In the genomic region with DNA sequence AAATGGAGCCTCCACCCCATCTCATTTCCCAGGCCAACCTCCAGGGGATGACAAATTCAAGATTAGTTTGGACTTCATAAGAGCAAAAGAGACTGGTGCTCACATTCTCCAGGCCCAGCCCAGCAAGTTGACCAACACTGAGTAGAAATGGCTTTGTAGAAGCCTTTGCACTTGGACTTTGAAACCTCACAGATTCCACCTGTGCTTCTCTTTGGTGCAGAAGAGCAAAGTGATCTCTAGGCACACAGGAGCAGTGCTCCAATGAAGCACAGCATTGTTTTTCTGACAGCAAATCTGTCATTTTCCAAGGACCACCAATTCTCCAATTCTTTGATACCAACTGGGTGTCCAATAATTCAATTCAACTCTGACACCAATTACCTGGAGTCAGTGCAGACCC, we compare ENCODE assay signal across 1 cellular context.
A peak's percentile ranks its signal among the peaks of the same experiment; 100 is the strongest.
TF ChIP-seq lines count a peak whose summit lies in the region.

No MANE protein-coding gene starts in this region.

TF ChIP-seq in HepG2, 621 proteins besides CTCF, POLR2A, EP300 and RAD21 (continued from another document and continues in another):
- TF ChIP-seq, protein P1, sequence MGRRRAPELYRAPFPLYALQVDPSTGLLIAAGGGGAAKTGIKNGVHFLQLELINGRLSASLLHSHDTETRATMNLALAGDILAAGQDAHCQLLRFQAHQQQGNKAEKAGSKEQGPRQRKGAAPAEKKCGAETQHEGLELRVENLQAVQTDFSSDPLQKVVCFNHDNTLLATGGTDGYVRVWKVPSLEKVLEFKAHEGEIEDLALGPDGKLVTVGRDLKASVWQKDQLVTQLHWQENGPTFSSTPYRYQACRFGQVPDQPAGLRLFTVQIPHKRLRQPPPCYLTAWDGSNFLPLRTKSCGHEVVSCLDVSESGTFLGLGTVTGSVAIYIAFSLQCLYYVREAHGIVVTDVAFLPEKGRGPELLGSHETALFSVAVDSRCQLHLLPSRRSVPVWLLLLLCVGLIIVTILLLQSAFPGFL (CRISPR knock-in tag; IDR thresholded peaks at IDR 0.05) = no peak
- TF ChIP-seq MAZ (IDR thresholded peaks at IDR 0.05; ENCODE audit: borderline replicate concordance, low read depth, low read length) (no peak), MAZ (CRISPR knock-in tag; IDR thresholded peaks at IDR 0.05; ENCODE audit: low read depth) (no peak), RBM22 (optimal IDR thresholded peaks at IDR 0.05; ENCODE audit: low read length) (no peak), MEF2D (CRISPR knock-in tag; IDR thresholded peaks at IDR 0.05) (no peak), SOX5 (CRISPR knock-in tag; IDR thresholded peaks at IDR 0.05; ENCODE audit: borderline replicate concordance) (peak; percentile 23; the same call in 1 of the 2 replicates), ZSCAN30 (CRISPR knock-in tag; IDR thresholded peaks at IDR 0.05) (no peak), SNRNP70 (IDR thresholded peaks at IDR 0.05; ENCODE audit: low read depth, low read length) (no peak), ZNF256 (CRISPR knock-in tag; conservative IDR thresholded peaks at IDR 0.05) (no peak), CEBPB (IDR thresholded peaks at IDR 0.05; ENCODE audit: borderline replicate concordance, low read depth, low read length) (no peak), SNAPC2 (CRISPR knock-in tag; IDR thresholded peaks at IDR 0.05) (no peak), EHMT2 (IDR thresholded peaks at IDR 0.05; ENCODE audit: borderline replicate concordance, low read depth, low read length) (peak; percentile 43; the same call in 1 of the 2 replicates), THYN1 (CRISPR knock-in tag; IDR thresholded peaks at IDR 0.05; ENCODE audit: borderline replicate concordance, low read depth) (no peak), ZZZ3 (CRISPR knock-in tag; IDR thresholded peaks at IDR 0.05; ENCODE audit: borderline replicate concordance) (no peak), ZNF431 (CRISPR knock-in tag; IDR thresholded peaks at IDR 0.05; ENCODE audit: borderline replicate concordance, low read depth) (no peak), KLF15 (CRISPR knock-in tag; IDR thresholded peaks at IDR 0.05; ENCODE audit: borderline replicate concordance) (no peak), ZFYVE20 (CRISPR knock-in tag; IDR thresholded peaks at IDR 0.05; ENCODE audit: borderline replicate concordance, low read depth) (no peak), ZNF557 (CRISPR knock-in tag; IDR thresholded peaks at IDR 0.05) (no peak), BCL6 (CRISPR knock-in tag; IDR thresholded peaks at IDR 0.05) (peak; percentile 51; the same call in 1 of the 2 replicates), ZFX (CRISPR knock-in tag; IDR thresholded peaks at IDR 0.05; ENCODE audit: low read depth) (peak; percentile 29; the same call in 1 of the 2 replicates), JARID2 (CRISPR knock-in tag; IDR thresholded peaks at IDR 0.05; ENCODE audit: insufficient replicate concordance) (no peak), NR2C2 (CRISPR knock-in tag; IDR thresholded peaks at IDR 0.05; ENCODE audit: borderline replicate concordance) (no peak), ZNF335 (CRISPR knock-in tag; IDR thresholded peaks at IDR 0.05) (no peak), BRCA1 (CRISPR knock-in tag; IDR thresholded peaks at IDR 0.05) (no peak), DR1 (CRISPR knock-in tag; IDR thresholded peaks at IDR 0.05) (no peak), KDM3A (CRISPR knock-in tag; IDR thresholded peaks at IDR 0.05; ENCODE audit: low read depth) (no peak), RNF2 (conservative IDR thresholded peaks at IDR 0.05; ENCODE audit: low read depth) (no peak), ZNF616 (CRISPR knock-in tag; IDR thresholded peaks at IDR 0.05; ENCODE audit: low read depth) (no peak), ETV6 (CRISPR knock-in tag; conservative IDR thresholded peaks at IDR 0.05) (no peak), CENPX (CRISPR knock-in tag; IDR thresholded peaks at IDR 0.05) (no peak), ASH2L (IDR thresholded peaks at IDR 0.05; ENCODE audit: insufficient read length, low read depth, low read length) (no peak), HDAC2 (CRISPR knock-in tag; IDR thresholded peaks at IDR 0.05) (no peak), SMC3 (IDR thresholded peaks at IDR 0.05; ENCODE audit: low read length) (0 out of 2 replicates have a peak, but pooled peaks have one; percentile 22), REPIN1 (CRISPR knock-in tag; IDR thresholded peaks at IDR 0.05; ENCODE audit: borderline replicate concordance, low read depth) (0 out of 2 replicates have a peak, but pooled peaks have one; percentile 52), MEIS2 (CRISPR knock-in tag; IDR thresholded peaks at IDR 0.05) (no peak), ZNF672 (CRISPR knock-in tag; IDR thresholded peaks at IDR 0.05) (no peak), SOX13 (IDR thresholded peaks at IDR 0.05) (no peak), SOX13 (CRISPR knock-in tag; conservative IDR thresholded peaks at IDR 0.05 in 1 of 2, IDR thresholded peaks at IDR 0.05 in 1 of 2) (peak in 1 of 2 experiments; percentile 27; a peak in 1 of 4 replicates), ATM (IDR thresholded peaks at IDR 0.05; ENCODE audit: borderline replicate concordance) (no peak)
- TF ChIP-seq, protein P2, sequence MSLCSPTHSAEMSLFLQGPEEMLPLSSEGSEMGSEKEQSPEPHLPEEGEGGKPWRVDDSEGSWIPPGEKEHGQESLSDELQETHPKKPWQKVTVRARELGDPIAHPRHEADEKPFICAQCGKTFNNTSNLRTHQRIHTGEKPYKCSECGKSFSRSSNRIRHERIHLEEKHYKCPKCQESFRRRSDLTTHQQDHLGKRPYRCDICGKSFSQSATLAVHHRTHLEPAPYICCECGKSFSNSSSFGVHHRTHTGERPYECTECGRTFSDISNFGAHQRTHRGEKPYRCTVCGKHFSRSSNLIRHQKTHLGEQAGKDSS (CRISPR knock-in tag; IDR thresholded peaks at IDR 0.05; ENCODE audit: borderline replicate concordance, low read depth) = 0 out of 2 replicates have a peak, but pooled peaks have one; percentile 44
- TF ChIP-seq, protein P3, sequence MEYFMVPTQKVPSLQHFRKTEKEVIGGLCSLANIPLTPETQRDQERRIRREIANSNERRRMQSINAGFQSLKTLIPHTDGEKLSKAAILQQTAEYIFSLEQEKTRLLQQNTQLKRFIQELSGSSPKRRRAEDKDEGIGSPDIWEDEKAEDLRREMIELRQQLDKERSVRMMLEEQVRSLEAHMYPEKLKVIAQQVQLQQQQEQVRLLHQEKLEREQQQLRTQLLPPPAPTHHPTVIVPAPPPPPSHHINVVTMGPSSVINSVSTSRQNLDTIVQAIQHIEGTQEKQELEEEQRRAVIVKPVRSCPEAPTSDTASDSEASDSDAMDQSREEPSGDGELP (IDR thresholded peaks at IDR 0.05; ENCODE audit: borderline replicate concordance, low read depth) = no peak
- TF ChIP-seq, protein P4, sequence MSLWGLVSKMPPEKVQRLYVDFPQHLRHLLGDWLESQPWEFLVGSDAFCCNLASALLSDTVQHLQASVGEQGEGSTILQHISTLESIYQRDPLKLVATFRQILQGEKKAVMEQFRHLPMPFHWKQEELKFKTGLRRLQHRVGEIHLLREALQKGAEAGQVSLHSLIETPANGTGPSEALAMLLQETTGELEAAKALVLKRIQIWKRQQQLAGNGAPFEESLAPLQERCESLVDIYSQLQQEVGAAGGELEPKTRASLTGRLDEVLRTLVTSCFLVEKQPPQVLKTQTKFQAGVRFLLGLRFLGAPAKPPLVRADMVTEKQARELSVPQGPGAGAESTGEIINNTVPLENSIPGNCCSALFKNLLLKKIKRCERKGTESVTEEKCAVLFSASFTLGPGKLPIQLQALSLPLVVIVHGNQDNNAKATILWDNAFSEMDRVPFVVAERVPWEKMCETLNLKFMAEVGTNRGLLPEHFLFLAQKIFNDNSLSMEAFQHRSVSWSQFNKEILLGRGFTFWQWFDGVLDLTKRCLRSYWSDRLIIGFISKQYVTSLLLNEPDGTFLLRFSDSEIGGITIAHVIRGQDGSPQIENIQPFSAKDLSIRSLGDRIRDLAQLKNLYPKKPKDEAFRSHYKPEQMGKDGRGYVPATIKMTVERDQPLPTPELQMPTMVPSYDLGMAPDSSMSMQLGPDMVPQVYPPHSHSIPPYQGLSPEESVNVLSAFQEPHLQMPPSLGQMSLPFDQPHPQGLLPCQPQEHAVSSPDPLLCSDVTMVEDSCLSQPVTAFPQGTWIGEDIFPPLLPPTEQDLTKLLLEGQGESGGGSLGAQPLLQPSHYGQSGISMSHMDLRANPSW (CRISPR knock-in tag; IDR thresholded peaks at IDR 0.05; ENCODE audit: borderline replicate concordance) = no peak
- TF ChIP-seq, protein P5, sequence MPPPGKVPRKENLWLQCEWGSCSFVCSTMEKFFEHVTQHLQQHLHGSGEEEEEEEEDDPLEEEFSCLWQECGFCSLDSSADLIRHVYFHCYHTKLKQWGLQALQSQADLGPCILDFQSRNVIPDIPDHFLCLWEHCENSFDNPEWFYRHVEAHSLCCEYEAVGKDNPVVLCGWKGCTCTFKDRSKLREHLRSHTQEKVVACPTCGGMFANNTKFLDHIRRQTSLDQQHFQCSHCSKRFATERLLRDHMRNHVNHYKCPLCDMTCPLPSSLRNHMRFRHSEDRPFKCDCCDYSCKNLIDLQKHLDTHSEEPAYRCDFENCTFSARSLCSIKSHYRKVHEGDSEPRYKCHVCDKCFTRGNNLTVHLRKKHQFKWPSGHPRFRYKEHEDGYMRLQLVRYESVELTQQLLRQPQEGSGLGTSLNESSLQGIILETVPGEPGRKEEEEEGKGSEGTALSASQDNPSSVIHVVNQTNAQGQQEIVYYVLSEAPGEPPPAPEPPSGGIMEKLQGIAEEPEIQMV (CRISPR knock-in tag; IDR thresholded peaks at IDR 0.05; ENCODE audit: low read depth) = no peak
- TF ChIP-seq, protein P6, sequence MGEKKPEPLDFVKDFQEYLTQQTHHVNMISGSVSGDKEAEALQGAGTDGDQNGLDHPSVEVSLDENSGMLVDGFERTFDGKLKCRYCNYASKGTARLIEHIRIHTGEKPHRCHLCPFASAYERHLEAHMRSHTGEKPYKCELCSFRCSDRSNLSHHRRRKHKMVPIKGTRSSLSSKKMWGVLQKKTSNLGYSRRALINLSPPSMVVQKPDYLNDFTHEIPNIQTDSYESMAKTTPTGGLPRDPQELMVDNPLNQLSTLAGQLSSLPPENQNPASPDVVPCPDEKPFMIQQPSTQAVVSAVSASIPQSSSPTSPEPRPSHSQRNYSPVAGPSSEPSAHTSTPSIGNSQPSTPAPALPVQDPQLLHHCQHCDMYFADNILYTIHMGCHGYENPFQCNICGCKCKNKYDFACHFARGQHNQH (CRISPR knock-in tag; IDR thresholded peaks at IDR 0.05) = 0 out of 2 replicates have a peak, but pooled peaks have one; percentile 25
- TF ChIP-seq, protein P7, sequence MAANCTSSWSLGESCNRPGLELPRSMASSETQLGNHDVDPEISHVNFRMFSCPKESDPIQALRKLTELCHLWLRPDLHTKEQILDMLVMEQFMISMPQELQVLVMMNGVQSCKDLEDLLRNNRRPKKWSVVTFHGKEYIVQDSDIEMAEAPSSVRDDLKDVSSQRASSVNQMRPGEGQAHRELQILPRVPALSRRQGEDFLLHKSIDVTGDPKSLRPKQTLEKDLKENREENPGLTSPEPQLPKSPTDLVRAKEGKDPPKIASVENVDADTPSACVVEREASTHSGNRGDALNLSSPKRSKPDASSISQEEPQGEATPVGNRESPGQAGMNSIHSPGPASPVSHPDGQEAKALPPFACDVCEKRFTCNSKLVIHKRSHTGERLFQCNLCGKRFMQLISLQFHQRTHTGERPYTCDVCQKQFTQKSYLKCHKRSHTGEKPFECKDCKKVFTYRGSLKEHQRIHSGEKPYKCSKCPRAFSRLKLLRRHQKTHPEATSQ (CRISPR knock-in tag; IDR thresholded peaks at IDR 0.05; ENCODE audit: borderline replicate concordance) = peak; percentile 60; the same call in 1 of the 2 replicates
- TF ChIP-seq, protein P8, sequence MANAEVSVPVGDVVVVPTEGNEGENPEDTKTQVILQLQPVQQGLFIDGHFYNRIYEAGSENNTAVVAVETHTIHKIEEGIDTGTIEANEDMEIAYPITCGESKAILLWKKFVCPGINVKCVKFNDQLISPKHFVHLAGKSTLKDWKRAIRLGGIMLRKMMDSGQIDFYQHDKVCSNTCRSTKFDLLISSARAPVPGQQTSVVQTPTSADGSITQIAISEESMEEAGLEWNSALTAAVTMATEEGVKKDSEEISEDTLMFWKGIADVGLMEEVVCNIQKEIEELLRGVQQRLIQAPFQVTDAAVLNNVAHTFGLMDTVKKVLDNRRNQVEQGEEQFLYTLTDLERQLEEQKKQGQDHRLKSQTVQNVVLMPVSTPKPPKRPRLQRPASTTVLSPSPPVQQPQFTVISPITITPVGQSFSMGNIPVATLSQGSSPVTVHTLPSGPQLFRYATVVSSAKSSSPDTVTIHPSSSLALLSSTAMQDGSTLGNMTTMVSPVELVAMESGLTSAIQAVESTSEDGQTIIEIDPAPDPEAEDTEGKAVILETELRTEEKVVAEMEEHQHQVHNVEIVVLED (CRISPR knock-in tag; IDR thresholded peaks at IDR 0.05; ENCODE audit: borderline replicate concordance) = no peak
- TF ChIP-seq, protein P9, sequence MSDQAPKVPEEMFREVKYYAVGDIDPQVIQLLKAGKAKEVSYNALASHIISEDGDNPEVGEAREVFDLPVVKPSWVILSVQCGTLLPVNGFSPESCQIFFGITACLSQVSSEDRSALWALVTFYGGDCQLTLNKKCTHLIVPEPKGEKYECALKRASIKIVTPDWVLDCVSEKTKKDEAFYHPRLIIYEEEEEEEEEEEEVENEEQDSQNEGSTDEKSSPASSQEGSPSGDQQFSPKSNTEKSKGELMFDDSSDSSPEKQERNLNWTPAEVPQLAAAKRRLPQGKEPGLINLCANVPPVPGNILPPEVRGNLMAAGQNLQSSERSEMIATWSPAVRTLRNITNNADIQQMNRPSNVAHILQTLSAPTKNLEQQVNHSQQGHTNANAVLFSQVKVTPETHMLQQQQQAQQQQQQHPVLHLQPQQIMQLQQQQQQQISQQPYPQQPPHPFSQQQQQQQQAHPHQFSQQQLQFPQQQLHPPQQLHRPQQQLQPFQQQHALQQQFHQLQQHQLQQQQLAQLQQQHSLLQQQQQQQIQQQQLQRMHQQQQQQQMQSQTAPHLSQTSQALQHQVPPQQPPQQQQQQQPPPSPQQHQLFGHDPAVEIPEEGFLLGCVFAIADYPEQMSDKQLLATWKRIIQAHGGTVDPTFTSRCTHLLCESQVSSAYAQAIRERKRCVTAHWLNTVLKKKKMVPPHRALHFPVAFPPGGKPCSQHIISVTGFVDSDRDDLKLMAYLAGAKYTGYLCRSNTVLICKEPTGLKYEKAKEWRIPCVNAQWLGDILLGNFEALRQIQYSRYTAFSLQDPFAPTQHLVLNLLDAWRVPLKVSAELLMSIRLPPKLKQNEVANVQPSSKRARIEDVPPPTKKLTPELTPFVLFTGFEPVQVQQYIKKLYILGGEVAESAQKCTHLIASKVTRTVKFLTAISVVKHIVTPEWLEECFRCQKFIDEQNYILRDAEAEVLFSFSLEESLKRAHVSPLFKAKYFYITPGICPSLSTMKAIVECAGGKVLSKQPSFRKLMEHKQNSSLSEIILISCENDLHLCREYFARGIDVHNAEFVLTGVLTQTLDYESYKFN (CRISPR knock-in tag; conservative IDR thresholded peaks at IDR 0.05) = peak; percentile 38; the same call in 1 of the 2 replicates
- TF ChIP-seq, protein P10, sequence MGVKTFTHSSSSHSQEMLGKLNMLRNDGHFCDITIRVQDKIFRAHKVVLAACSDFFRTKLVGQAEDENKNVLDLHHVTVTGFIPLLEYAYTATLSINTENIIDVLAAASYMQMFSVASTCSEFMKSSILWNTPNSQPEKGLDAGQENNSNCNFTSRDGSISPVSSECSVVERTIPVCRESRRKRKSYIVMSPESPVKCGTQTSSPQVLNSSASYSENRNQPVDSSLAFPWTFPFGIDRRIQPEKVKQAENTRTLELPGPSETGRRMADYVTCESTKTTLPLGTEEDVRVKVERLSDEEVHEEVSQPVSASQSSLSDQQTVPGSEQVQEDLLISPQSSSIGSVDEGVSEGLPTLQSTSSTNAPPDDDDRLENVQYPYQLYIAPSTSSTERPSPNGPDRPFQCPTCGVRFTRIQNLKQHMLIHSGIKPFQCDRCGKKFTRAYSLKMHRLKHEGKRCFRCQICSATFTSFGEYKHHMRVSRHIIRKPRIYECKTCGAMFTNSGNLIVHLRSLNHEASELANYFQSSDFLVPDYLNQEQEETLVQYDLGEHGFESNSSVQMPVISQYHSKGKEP (CRISPR knock-in tag; IDR thresholded peaks at IDR 0.05) = no peak
